In genomic region chr4:24885342-24885741, GRCh38 we compare ENCODE assay signal across 1 cellular context.
TF ChIP-seq lines count a peak whose summit lies in the region.

No MANE protein-coding gene starts in this region.

TF ChIP-seq in K562, 482 proteins besides CTCF, POLR2A, EP300 and RAD21:
- TF ChIP-seq HDAC6 (IDR thresholded peaks at IDR 0.05; ENCODE audit: low read depth, low read length) (no peak), POU5F1 (IDR thresholded peaks at IDR 0.05; ENCODE audit: borderline replicate concordance, low read depth, low read length, partially characterized antibody) (no peak), ZNF134 (CRISPR knock-in tag; conservative IDR thresholded peaks at IDR 0.05) (no peak), CCAR2 (IDR thresholded peaks at IDR 0.05; ENCODE audit: low read depth, low read length) (no peak), FOXJ3 (CRISPR knock-in tag; IDR thresholded peaks at IDR 0.05) (no peak), NFE2L1 (tag; IDR thresholded peaks at IDR 0.05; ENCODE audit: borderline replicate concordance, low read depth) (no peak), NFXL1 (CRISPR knock-in tag; IDR thresholded peaks at IDR 0.05) (no peak), MECOM (CRISPR knock-in tag; IDR thresholded peaks at IDR 0.05) (no peak), ZNF644 (tag; IDR thresholded peaks at IDR 0.05; ENCODE audit: low read depth) (no peak), GATAD2B (IDR thresholded peaks at IDR 0.05; ENCODE audit: borderline replicate concordance) (no peak), TAF1 (IDR thresholded peaks at IDR 0.05; ENCODE audit: control insufficient read depth, extremely low read depth, insufficient read depth, low read length, severe bottlenecking) (no peak)
